ENCODE assay signal across 15 cellular contexts in genomic region chr6:148530976-148531375, GRCh38.
DNase-seq lines count a peak whose midpoint lies in the region; ATAC-seq and TF ChIP-seq lines count a peak whose summit lies in the region.
"Had no signal": no experiment of that assay in that cellular context is flagged by ENCODE, and none has a peak within 500 bp of the region (broad histone marks: within the 10 kb centered on the region; RNA-seq: fewer than 3 reads in every experiment).

No MANE protein-coding gene starts in this region.

- in situ Hi-C loops in astrocyte of the cerebellum (cut with HindIII; ENCODE audit: low sequenced_read_pairs) = no loop called here

- peaks cover 2% of the 10 kb centered on the region; the same call in 1 of the 2 replicates for H3K9me3 ChIP-seq in HUES6 (ENCODE audit: control insufficient read depth, insufficient read depth, low read depth, low read length)
- H3K9me3 ChIP-seq in iPS-20b (ENCODE audit: insufficient read depth, low read depth, low read length) = no peaks in the 10 kb centered on the region
- H3K9me3 ChIP-seq in suprapubic skin = no peaks in the 10 kb centered on the region

- H3K27ac Mint-ChIP-seq in activated naive CD8-positive, alpha-beta T cell treated with anti-CD3 and anti-CD28 coated beads, Interleukin-2, amount 50 U/mL, for 24 hours = no peak overlapping the region
- H3K27ac Mint-ChIP-seq: CD8-positive, alpha-beta memory T cell; T-cell had no signal

- 86% methylated on average over 4 of the region's 4 CpGs for WGBS in suprapubic skin

- no peak overlapping the region for H3K4me3 ChIP-seq in HUES6 (ENCODE audit: low read depth, low read length)
- H3K4me3 ChIP-seq in astrocyte of the cerebellum (ENCODE audit: low read depth, low read length) = peak overlapping the region; percentile 17
- no peak overlapping the region for H3K4me3 ChIP-seq in iPS-20b (ENCODE audit: low read length)
- H3K4me3 ChIP-seq in suprapubic skin = no peak overlapping the region

- peak overlapping the region; percentile 92 for H3K27ac ChIP-seq in HUES6 (ENCODE audit: low read depth, low read length)
- peak overlapping the region; percentile 44 for H3K27ac ChIP-seq in iPS-20b (ENCODE audit: low read length)
- peak overlapping the region; percentile 47 for H3K27ac ChIP-seq in suprapubic skin

- H3K36me3 ChIP-seq in HUES6 (ENCODE audit: control insufficient read depth, insufficient read depth, low read length) (peaks cover 67% of the 10 kb centered on the region), iPS-20b (ENCODE audit: insufficient read depth, low read depth, low read length) (peaks cover 69% of the 10 kb centered on the region), suprapubic skin (peaks cover 84% of the 10 kb centered on the region)

- no peaks in the 10 kb centered on the region for H3K27me3 ChIP-seq in HUES6 (ENCODE audit: control insufficient read depth, insufficient read depth, low read length)
- no peaks in the 10 kb centered on the region for H3K27me3 ChIP-seq in iPS-20b (ENCODE audit: insufficient read depth, low read length)
- no peaks in the 10 kb centered on the region for H3K27me3 ChIP-seq in suprapubic skin

- ATAC-seq in activated naive CD8-positive, alpha-beta T cell treated with anti-CD3 and anti-CD28 coated beads, Interleukin-2, amount 50 U/mL, for 24 hours = no peak
- ATAC-seq: T-cell had no signal

- H3K27me3 Mint-ChIP-seq in activated naive CD8-positive, alpha-beta T cell treated with anti-CD3 and anti-CD28 coated beads, Interleukin-2, amount 50 U/mL, for 24 hours = peaks cover 9% of the 10 kb centered on the region

- no peaks in the 10 kb centered on the region for H3K9me3 Mint-ChIP-seq in activated naive CD8-positive, alpha-beta T cell treated with anti-CD3 and anti-CD28 coated beads, Interleukin-2, amount 50 U/mL, for 24 hours
- H3K9me3 Mint-ChIP-seq: CD8-positive, alpha-beta memory T cell; T-cell had no signal

- intact Hi-C loops in posterior vena cava (cut with DNase I) = no loop called here

- TF ChIP-seq EP300 in suprapubic skin (IDR thresholded peaks at IDR 0.05) = no peak

- H3K4me3 Mint-ChIP-seq in activated naive CD8-positive, alpha-beta T cell treated with anti-CD3 and anti-CD28 coated beads, Interleukin-2, amount 50 U/mL, for 24 hours = no peak overlapping the region
- H3K4me3 Mint-ChIP-seq: CD8-positive, alpha-beta memory T cell; T-cell had no signal

- TF ChIP-seq CTCF in astrocyte of the cerebellum (IDR thresholded peaks at IDR 0.05; ENCODE audit: low read depth, low read length, missing control alignments) = no peak
- no peak for TF ChIP-seq CTCF in suprapubic skin (IDR thresholded peaks at IDR 0.05)

- H3K4me1 ChIP-seq in HUES6 (ENCODE audit: control insufficient read depth, insufficient read depth, low read length) = peaks cover 17% of the 10 kb centered on the region
- peaks cover 10% of the 10 kb centered on the region for H3K4me1 ChIP-seq in iPS-20b (ENCODE audit: insufficient read depth, low read length)
- peaks cover 11% of the 10 kb centered on the region for H3K4me1 ChIP-seq in suprapubic skin

- TF ChIP-seq POLR2A in suprapubic skin (IDR thresholded peaks at IDR 0.05) = no peak

- H3K9ac ChIP-seq in HUES6 (ENCODE audit: low read length) = no peak overlapping the region
- peak overlapping the region; percentile 65; the same call in 1 of the 2 replicates for H3K9ac ChIP-seq in iPS-20b (ENCODE audit: low read depth, low read length)

- DNase-seq in astrocyte of the cerebellum (ENCODE audit: low read depth) = no peak
- no peak for DNase-seq in suprapubic skin (ENCODE audit: low spot score in 2 of 2)
- DNase-seq in posterior vena cava (ENCODE audit: low spot score) = no peak
- DNase-seq in NCI-H446 treated with DMSO at 0.1 percent for 48 hours (lab: John Stamatoyannopoulos, UW) = no peak
- no peak for DNase-seq in kidney glomerular epithelial cell (lab: John Stamatoyannopoulos, UW)
- no peak for DNase-seq in activated naive CD8-positive, alpha-beta T cell treated with anti-CD3 and anti-CD28 coated beads, Interleukin-2, amount 50 U/mL, for 24 hours
- DNase-seq: activated CD4-positive, alpha-beta T cell treated with anti-CD3 and anti-CD28 coated beads, Interleukin-2, amount 50 U/mL, for 4 hours; activated naive CD4-positive, alpha-beta T cell; CD8-positive, alpha-beta memory T cell; effector CD4-positive, alpha-beta T cell; NCI-H1092; NCI-H748 treated with DMSO at 0.1 percent for 48 hours; T-cell had no signal

- no peaks in the 10 kb centered on the region for H3K4me1 Mint-ChIP-seq in activated naive CD8-positive, alpha-beta T cell treated with anti-CD3 and anti-CD28 coated beads, Interleukin-2, amount 50 U/mL, for 24 hours

- H3K36me3 Mint-ChIP-seq in activated naive CD8-positive, alpha-beta T cell treated with anti-CD3 and anti-CD28 coated beads, Interleukin-2, amount 50 U/mL, for 24 hours (ENCODE audit: low read depth) = no peaks in the 10 kb centered on the region
- H3K36me3 Mint-ChIP-seq: CD8-positive, alpha-beta memory T cell; T-cell had no signal
